1 cellular context compared by ENCODE assay signal in the genomic region with DNA sequence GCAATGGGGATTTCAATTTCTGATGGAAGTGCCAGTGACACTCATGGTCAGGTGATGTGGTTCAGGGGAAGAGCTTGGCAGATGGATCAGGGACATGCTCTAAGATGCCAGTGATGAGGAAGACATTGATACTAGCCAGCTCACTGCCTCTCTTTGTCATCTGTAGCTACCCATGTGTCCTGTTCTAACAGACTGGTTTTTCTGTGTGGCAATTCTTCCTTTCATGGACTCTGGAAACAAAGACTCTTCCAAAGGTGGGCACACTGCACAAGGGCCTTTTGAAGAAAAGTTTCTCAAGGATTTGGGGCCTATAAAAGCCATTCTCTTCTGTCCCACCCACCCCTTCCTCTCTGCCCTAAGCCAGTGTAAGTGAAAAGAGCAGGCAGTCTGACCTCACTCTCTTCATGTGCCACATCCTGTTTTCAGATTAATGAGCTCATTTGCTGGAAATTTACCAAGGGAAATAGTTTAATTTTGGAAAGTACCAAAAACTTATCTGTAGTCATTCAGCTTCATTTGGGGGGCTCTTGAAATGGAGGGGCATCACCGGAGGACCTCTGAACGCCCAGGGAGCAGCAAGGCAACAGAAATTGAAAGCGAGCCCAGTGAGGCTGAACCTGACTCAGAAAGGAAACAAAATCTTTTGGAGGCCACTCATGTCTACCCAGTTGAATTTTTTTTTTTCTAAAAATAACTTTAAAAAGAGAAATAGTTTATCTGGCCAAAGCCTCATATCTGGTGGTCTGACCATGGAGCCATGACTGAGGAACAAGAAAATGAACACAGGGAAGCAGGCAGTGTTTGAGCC.
TF ChIP-seq lines count a peak whose summit lies in the region.

No MANE protein-coding gene starts in this region.

TF ChIP-seq in GM23338, 12 proteins besides CTCF, POLR2A, EP300 and RAD21 (continued from another document):
- TF ChIP-seq, protein P1, sequence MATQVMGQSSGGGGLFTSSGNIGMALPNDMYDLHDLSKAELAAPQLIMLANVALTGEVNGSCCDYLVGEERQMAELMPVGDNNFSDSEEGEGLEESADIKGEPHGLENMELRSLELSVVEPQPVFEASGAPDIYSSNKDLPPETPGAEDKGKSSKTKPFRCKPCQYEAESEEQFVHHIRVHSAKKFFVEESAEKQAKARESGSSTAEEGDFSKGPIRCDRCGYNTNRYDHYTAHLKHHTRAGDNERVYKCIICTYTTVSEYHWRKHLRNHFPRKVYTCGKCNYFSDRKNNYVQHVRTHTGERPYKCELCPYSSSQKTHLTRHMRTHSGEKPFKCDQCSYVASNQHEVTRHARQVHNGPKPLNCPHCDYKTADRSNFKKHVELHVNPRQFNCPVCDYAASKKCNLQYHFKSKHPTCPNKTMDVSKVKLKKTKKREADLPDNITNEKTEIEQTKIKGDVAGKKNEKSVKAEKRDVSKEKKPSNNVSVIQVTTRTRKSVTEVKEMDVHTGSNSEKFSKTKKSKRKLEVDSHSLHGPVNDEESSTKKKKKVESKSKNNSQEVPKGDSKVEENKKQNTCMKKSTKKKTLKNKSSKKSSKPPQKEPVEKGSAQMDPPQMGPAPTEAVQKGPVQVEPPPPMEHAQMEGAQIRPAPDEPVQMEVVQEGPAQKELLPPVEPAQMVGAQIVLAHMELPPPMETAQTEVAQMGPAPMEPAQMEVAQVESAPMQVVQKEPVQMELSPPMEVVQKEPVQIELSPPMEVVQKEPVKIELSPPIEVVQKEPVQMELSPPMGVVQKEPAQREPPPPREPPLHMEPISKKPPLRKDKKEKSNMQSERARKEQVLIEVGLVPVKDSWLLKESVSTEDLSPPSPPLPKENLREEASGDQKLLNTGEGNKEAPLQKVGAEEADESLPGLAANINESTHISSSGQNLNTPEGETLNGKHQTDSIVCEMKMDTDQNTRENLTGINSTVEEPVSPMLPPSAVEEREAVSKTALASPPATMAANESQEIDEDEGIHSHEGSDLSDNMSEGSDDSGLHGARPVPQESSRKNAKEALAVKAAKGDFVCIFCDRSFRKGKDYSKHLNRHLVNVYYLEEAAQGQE (IDR thresholded peaks at IDR 0.05; ENCODE audit: unreplicated experiment): no peak
- TF ChIP-seq ZNF331 (CRISPR knock-in tag; IDR thresholded peaks at IDR 0.05; ENCODE audit: low read depth) (no peak), ZNF114 (CRISPR knock-in tag; IDR thresholded peaks at IDR 0.05) (no peak)
